Comparison of ENCODE assay signal across 9 cellular contexts in genomic region chr15:63041402-63041977, GRCh38. TPM values are rescaled to one million over a fixed set of nuclear protein-coding genes. Genes with fewer than 3 reads are reported as not detected.
DNase-seq lines count a peak whose midpoint lies in the region; ATAC-seq and TF ChIP-seq lines count a peak whose summit lies in the region.
"Had no signal": no experiment of that assay in that cellular context is flagged by ENCODE, and none has a peak within 500 bp of the region (broad histone marks: within the 10 kb centered on the region; RNA-seq: fewer than 3 reads in every experiment).

No MANE protein-coding gene starts in this region.

- H3K9me3 ChIP-seq in SK-N-SH (no peaks in the 10 kb centered on the region), lung (ENCODE audit: control insufficient read depth in 2 of 2, insufficient read depth in 1 of 2, low read length in 1 of 2) (no peaks in the 10 kb centered on the region), stomach smooth muscle (ENCODE audit: control insufficient read depth in 2 of 2, low read length in 2 of 2) (peaks cover 0 to 7% of the 10 kb centered on the region in 2 donors)

- no peak for TF ChIP-seq EP300 in SK-N-SH (IDR thresholded peaks at IDR 0.05; ENCODE audit: borderline replicate concordance in 1 of 2, low read depth in 1 of 2, low read length in 1 of 2)

- peaks cover 38% of the 10 kb centered on the region for H4K20me1 ChIP-seq in SK-N-SH (ENCODE audit: insufficient read depth)

- TF ChIP-seq RAD21 in SK-N-SH (IDR thresholded peaks at IDR 0.05; ENCODE audit: low read length): no peak

- H3K9ac ChIP-seq in SK-N-SH (peak overlapping the region; percentile 99), stomach smooth muscle (ENCODE audit: low read length in 2 of 2) (peak overlapping the region; percentile 82 to 95)

- whole genome bisulfite sequencing in SK-N-SH (ENCODE audit: low lambda C conversion rate): 66% methylated on average over 14 of the region's 14 CpGs
- 61 to 62% methylated on average over 14 of the region's 14 CpGs for WGBS in lung, 2 donors

- POLR2A ChIA-PET in SK-N-SH (lab: Yijun Ruan, JAX): interaction anchor here (0.9 kb wide), 1 partner anchor 48 kb away, joined by 3 read pairs; no protein-coding TSS in a partner anchor

- H3K27ac ChIP-seq in SK-N-SH (ENCODE audit: low read depth in 2 of 2, low read length in 1 of 2) (peak overlapping the region; percentile 71 to 91), lung (ENCODE audit: low read depth in 1 of 2, low read length in 1 of 2) (peak overlapping the region; percentile 71 to 99), stomach smooth muscle (ENCODE audit: low read length) (peak overlapping the region; percentile 98)
- H3K27ac ChIP-seq: 22Rv1 had no signal

- no peak for DNase-seq in SK-N-SH
- DNase-seq in cardiac fibroblast (ENCODE audit: low read depth in 2 of 2): peak in 1 of 2 donors; percentile 25
- no peak for DNase-seq in lung (ENCODE audit: low spot score)
- no peak for DNase-seq in NCI-H1092 (lab: John Stamatoyannopoulos, UW)
- DNase-seq in T1000 (lab: John Stamatoyannopoulos, UW): no peak
- no peak for DNase-seq in stimulated activated CD4-positive, alpha-beta T cell treated with anti-CD3 and anti-CD28 coated beads, Interleukin-4, amount 100 ng/mL, for 24 hours

- no peak overlapping the region for H2AFZ ChIP-seq in SK-N-SH (ENCODE audit: low read depth)

- TF ChIP-seq CTCF in SK-N-SH (IDR thresholded peaks at IDR 0.05): no peak
- TF ChIP-seq CTCF in cardiac fibroblast (IDR thresholded peaks at IDR 0.05; ENCODE audit: low read depth, low read length): no peak
- TF ChIP-seq CTCF in lung (IDR thresholded peaks at IDR 0.05; ENCODE audit: control extremely low read depth, extremely low read depth): no peak

- H3K9me2 ChIP-seq in SK-N-SH: no peaks in the 10 kb centered on the region

- H3K4me2 ChIP-seq in SK-N-SH: peak overlapping the region; percentile 95

- peaks cover 45% of the 10 kb centered on the region for H3F3A ChIP-seq in SK-N-SH (replicated peaks; ENCODE audit: insufficient read depth)

- peak overlapping the region; percentile 64 for H3K4me3 ChIP-seq in SK-N-SH (ENCODE audit: low read depth in 2 of 2, low read length in 1 of 2)
- peak overlapping the region; percentile 65 to 80 for H3K4me3 ChIP-seq in cardiac fibroblast (replicated peaks in 1 of 2; ENCODE audit: low read depth in 2 of 2, low read length in 2 of 2)
- H3K4me3 ChIP-seq in lung: peak overlapping the region; percentile 15
- H3K4me3 ChIP-seq in stomach smooth muscle (ENCODE audit: low read length in 2 of 2): peak overlapping the region; percentile 74 to 98

- peaks cover 27 to 37% of the 10 kb centered on the region in 2 experiments for H3K36me3 ChIP-seq in SK-N-SH (replicated peaks in 1 of 2; ENCODE audit: control insufficient read depth in 1 of 2, insufficient read depth in 2 of 2, low read length in 1 of 2)
- H3K36me3 ChIP-seq in lung (ENCODE audit: control insufficient read depth in 2 of 2, insufficient read depth in 2 of 2, low read length in 2 of 2): no peaks in the 10 kb centered on the region
- peaks cover 10 to 15% of the 10 kb centered on the region in 2 donors for H3K36me3 ChIP-seq in stomach smooth muscle (ENCODE audit: control insufficient read depth in 2 of 2, insufficient read depth in 2 of 2, low read length in 2 of 2)

- ATAC-seq in SK-N-SH treated with all-trans-retinoic acid at 6 μM for 48 hours (no peak), lung (ENCODE audit: insufficient read depth, low FRiP score) (no peak)

- CTCF ChIA-PET in SK-N-SH (lab: Yijun Ruan, JAX): interaction anchor here (1.0 to 13.6 kb wide), 3 partner anchors 49 to 258 kb away, joined by 3 to 315 read pairs (median 4); no protein-coding TSS in a partner anchor

- peaks cover 6 to 25% of the 10 kb centered on the region in 2 experiments; a peak in 2 of 4 replicates for H3K4me1 ChIP-seq in SK-N-SH (ENCODE audit: control insufficient read depth in 1 of 2, insufficient read depth in 2 of 2, low read depth in 1 of 2, low read length in 1 of 2)
- H3K4me1 ChIP-seq in lung (ENCODE audit: control insufficient read depth in 2 of 2, insufficient read depth in 2 of 2, low read length in 2 of 2): peaks cover 0 to 14% of the 10 kb centered on the region in 2 donors
- peaks cover 13% of the 10 kb centered on the region for H3K4me1 ChIP-seq in stomach smooth muscle (ENCODE audit: control insufficient read depth, insufficient read depth, low read length)

- H3K79me2 ChIP-seq in SK-N-SH (ENCODE audit: insufficient read depth): peaks cover 52% of the 10 kb centered on the region

- H3K27me3 ChIP-seq in SK-N-SH (ENCODE audit: insufficient read depth): no peaks in the 10 kb centered on the region
- H3K27me3 ChIP-seq in lung (ENCODE audit: control insufficient read depth, insufficient read depth): no peaks in the 10 kb centered on the region
- no peaks in the 10 kb centered on the region for H3K27me3 ChIP-seq in stomach smooth muscle (ENCODE audit: control insufficient read depth in 1 of 2, insufficient read depth in 2 of 2, low read length in 2 of 2)

TF ChIP-seq in SK-N-SH, 30 proteins besides CTCF, POLR2A, EP300 and RAD21 (continues in another document):
- TF ChIP-seq CHD2 (IDR thresholded peaks at IDR 0.05; ENCODE audit: low read length, partially characterized antibody) (no peak), TCF12 (IDR thresholded peaks at IDR 0.05) (no peak), MXI1 (IDR thresholded peaks at IDR 0.05; ENCODE audit: low read depth, low read length) (no peak), GATA2 (CRISPR knock-in tag; IDR thresholded peaks at IDR 0.05) (no peak), PBX3 (IDR thresholded peaks at IDR 0.05) (no peak), IRF3 (IDR thresholded peaks at IDR 0.05; ENCODE audit: low read depth, low read length) (no peak), FOXM1 (IDR thresholded peaks at IDR 0.05; ENCODE audit: low read depth) (no peak), MEF2A (IDR thresholded peaks at IDR 0.05; ENCODE audit: borderline replicate concordance, low read depth) (no peak), FOSL2 (IDR thresholded peaks at IDR 0.05; ENCODE audit: borderline replicate concordance, low read depth) (no peak), FOXJ3 (CRISPR knock-in tag; IDR thresholded peaks at IDR 0.05) (no peak), NFIC (IDR thresholded peaks at IDR 0.05; ENCODE audit: borderline replicate concordance) (no peak), GABPA (IDR thresholded peaks at IDR 0.05; ENCODE audit: low read depth) (no peak)

TF ChIP-seq in SK-N-SH treated with all-trans-retinoic acid at 6 μM for 48 hours, 23 proteins besides CTCF, POLR2A, EP300 and RAD21:
- TF ChIP-seq TSHZ2 (CRISPR knock-in tag; IDR thresholded peaks at IDR 0.05) (no peak), ZNF70 (CRISPR knock-in tag; IDR thresholded peaks at IDR 0.05) (no peak), ZNF565 (CRISPR knock-in tag; conservative IDR thresholded peaks at IDR 0.05; ENCODE audit: low read depth) (no peak), TOX (CRISPR knock-in tag; IDR thresholded peaks at IDR 0.05; ENCODE audit: borderline replicate concordance) (no peak), RARB (CRISPR knock-in tag; IDR thresholded peaks at IDR 0.05) (no peak), ZFP3 (CRISPR knock-in tag; IDR thresholded peaks at IDR 0.05) (no peak), GLIS3 (CRISPR knock-in tag; IDR thresholded peaks at IDR 0.05) (no peak), PPARA (CRISPR knock-in tag; IDR thresholded peaks at IDR 0.05; ENCODE audit: borderline replicate concordance) (no peak), ZFP30 (CRISPR knock-in tag; IDR thresholded peaks at IDR 0.05) (no peak), ESRRG (CRISPR knock-in tag; IDR thresholded peaks at IDR 0.05) (no peak), CSRNP3 (CRISPR knock-in tag; IDR thresholded peaks at IDR 0.05) (no peak), ZNF8 (CRISPR knock-in tag; IDR thresholded peaks at IDR 0.05) (no peak)
TF ChIP-seq in SK-N-SH treated with all-trans-retinoic acid at 6 μM for 48 hours: peak in this region for 0.

RNA-seq across cellular contexts. Expression of gene TPM1, which starts 1.1 kb away (rescaled TPM):
- polyA plus RNA-seq in SK-N-SH (2012; rRNA removed) (1,371 and 1,764 TPM in 2 replicates), lung (100 to 1,000 TPM; 118 to 194 TPM)
- 1,590 and 2,049 TPM in 2 replicates for polyA plus RNA-seq in SK-N-SH (2012; cell fraction: cytosol; rRNA removed)
- polyA plus RNA-seq in SK-N-SH (2012; cell fraction: nucleus; rRNA removed): 2,523 and 2,991 TPM in 2 replicates
- 100 to 1,000 TPM; 191 to 469 TPM for total RNA-seq in lung

Comparison
In these comparisons a context has a peak if more than half of its experiments do, and no peak if none do; other contexts are left out.
1. H3K4me3 ChIP-seq: peak in every context shown above with its lines; median percentile 86 in stomach smooth muscle; 72 in cardiac fibroblast; 64 in SK-N-SH; 15 in lung.